ENCODE assay signal across 1 cellular context in the genomic region with DNA sequence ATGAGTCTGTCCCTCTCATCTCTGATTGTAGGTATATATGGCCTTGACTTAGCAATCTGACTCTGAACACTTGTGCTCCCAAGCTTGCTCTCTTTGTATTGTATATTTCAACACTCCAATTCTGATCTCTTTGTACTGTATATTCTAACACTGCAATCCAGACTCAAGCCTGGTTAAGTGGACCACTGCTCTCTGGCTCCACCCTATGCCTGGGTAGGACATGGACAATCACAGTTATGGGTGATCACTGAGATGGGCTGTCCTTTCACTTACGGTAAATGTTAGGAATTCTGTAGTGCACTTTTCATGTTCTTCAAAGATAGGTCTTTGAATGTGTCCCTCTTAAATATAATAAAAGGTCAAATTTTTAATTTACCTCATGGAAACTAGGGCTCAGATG.
TF ChIP-seq lines count a peak whose summit lies in the region.

No MANE protein-coding gene starts in this region.

TF ChIP-seq in WTC11, 78 proteins besides CTCF, POLR2A, EP300 and RAD21 (continued from another document):
- TF ChIP-seq, protein P1, sequence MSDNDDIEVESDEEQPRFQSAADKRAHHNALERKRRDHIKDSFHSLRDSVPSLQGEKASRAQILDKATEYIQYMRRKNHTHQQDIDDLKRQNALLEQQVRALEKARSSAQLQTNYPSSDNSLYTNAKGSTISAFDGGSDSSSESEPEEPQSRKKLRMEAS (CRISPR knock-in tag; IDR thresholded peaks at IDR 0.05) = no peak
- TF ChIP-seq ZNF396 (CRISPR knock-in tag; IDR thresholded peaks at IDR 0.05; ENCODE audit: borderline replicate concordance) (no peak), RELA (CRISPR knock-in tag; IDR thresholded peaks at IDR 0.05; ENCODE audit: borderline replicate concordance) (no peak), ZNF232 (CRISPR knock-in tag; IDR thresholded peaks at IDR 0.05) (no peak), EMX1 (CRISPR knock-in tag; IDR thresholded peaks at IDR 0.05) (no peak)
- TF ChIP-seq, protein P2, sequence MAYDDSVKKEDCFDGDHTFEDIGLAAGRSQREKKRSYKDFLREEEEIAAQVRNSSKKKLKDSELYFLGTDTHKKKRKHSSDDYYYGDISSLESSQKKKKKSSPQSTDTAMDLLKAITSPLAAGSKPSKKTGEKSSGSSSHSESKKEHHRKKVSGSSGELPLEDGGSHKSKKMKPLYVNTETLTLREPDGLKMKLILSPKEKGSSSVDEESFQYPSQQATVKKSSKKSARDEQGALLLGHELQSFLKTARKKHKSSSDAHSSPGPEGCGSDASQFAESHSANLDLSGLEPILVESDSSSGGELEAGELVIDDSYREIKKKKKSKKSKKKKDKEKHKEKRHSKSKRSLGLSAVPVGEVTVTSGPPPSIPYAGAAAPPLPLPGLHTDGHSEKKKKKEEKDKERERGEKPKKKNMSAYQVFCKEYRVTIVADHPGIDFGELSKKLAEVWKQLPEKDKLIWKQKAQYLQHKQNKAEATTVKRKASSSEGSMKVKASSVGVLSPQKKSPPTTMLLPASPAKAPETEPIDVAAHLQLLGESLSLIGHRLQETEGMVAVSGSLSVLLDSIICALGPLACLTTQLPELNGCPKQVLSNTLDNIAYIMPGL (CRISPR knock-in tag; IDR thresholded peaks at IDR 0.05) = no peak
- TF ChIP-seq, protein P3, sequence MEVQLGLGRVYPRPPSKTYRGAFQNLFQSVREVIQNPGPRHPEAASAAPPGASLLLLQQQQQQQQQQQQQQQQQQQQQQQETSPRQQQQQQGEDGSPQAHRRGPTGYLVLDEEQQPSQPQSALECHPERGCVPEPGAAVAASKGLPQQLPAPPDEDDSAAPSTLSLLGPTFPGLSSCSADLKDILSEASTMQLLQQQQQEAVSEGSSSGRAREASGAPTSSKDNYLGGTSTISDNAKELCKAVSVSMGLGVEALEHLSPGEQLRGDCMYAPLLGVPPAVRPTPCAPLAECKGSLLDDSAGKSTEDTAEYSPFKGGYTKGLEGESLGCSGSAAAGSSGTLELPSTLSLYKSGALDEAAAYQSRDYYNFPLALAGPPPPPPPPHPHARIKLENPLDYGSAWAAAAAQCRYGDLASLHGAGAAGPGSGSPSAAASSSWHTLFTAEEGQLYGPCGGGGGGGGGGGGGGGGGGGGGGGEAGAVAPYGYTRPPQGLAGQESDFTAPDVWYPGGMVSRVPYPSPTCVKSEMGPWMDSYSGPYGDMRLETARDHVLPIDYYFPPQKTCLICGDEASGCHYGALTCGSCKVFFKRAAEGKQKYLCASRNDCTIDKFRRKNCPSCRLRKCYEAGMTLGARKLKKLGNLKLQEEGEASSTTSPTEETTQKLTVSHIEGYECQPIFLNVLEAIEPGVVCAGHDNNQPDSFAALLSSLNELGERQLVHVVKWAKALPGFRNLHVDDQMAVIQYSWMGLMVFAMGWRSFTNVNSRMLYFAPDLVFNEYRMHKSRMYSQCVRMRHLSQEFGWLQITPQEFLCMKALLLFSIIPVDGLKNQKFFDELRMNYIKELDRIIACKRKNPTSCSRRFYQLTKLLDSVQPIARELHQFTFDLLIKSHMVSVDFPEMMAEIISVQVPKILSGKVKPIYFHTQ (CRISPR knock-in tag; IDR thresholded peaks at IDR 0.05) = no peak
TF ChIP-seq in WTC11: peak in this region for 0.
